In genomic region chr19:1265611-1266115, GRCh38 we compare ENCODE assay signal across 1 cellular context.
TF ChIP-seq lines count a peak whose summit lies in the region.

No MANE protein-coding gene starts in this region.

TF ChIP-seq in GM23338, 12 proteins besides CTCF, POLR2A, EP300 and RAD21 (continued from another document):
- TF ChIP-seq ZNF462 (CRISPR knock-in tag; IDR thresholded peaks at IDR 0.05) (no peak), ZNF331 (CRISPR knock-in tag; IDR thresholded peaks at IDR 0.05; ENCODE audit: low read depth) (no peak), NANOG (IDR thresholded peaks at IDR 0.05; ENCODE audit: borderline replicate concordance) (no peak)
